Comparison of ENCODE assay signal across 15 cellular contexts in the genomic region with DNA sequence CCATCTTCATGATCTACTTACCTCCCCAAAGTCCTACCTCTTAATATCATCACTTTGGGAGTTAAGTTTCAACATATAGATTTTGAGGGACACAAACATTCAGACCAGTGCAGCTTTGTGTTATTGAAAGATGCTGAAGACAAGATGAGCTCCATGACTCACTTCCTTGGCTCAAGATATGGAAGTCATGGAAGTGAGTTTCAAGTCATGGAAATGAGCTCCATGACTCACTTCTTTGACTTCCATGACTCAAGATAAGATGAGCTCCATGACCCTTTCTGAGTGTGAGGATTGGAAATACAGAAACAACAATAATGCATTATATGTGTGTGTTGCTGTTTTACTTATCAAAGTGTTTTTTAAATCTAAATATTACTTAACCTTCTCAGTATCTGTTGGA.
A peak's percentile ranks its signal among the peaks of the same experiment; 100 is the strongest.
DNase-seq lines count a peak whose midpoint lies in the region; ATAC-seq, FAIRE-seq and TF ChIP-seq lines count a peak whose summit lies in the region.
"Had no signal": no experiment of that assay in that cellular context is flagged by ENCODE, and none has a peak within 500 bp of the region (broad histone marks: within the 10 kb centered on the region; RNA-seq: fewer than 3 reads in every experiment).

No MANE protein-coding gene starts in this region.

- DNase-seq in ELR (ENCODE audit: low read depth), result peak; percentile 95
- DNase-seq in RCC 7860 (ENCODE audit: low spot score), result peak; percentile 65
- DNase-seq in fibroblast of gingiva (ENCODE audit: low read depth), result peak; percentile 39
- peak; percentile 8 for DNase-seq in pulmonary artery endothelial cell (ENCODE audit: low read depth, low spot score)
- no peak for DNase-seq in left lung
- DNase-seq in posterior vena cava (ENCODE audit: low spot score), result no peak
- no peak for DNase-seq in left ventricle myocardium superior
- DNase-seq: activated naive CD8-positive, alpha-beta T cell treated with anti-CD3 and anti-CD28 coated beads, Interleukin-2, amount 50 U/mL, for 24 hours; DMS79 treated with DMSO at 0.1 percent for 48 hours; Karpas-422; NCI-H2171 treated with DMSO at 0.1 percent for 48 hours had no signal

- no peak for ATAC-seq in left lung
- no peak for ATAC-seq in left ventricle myocardium superior
- no peak for ATAC-seq in HG02610 (IDR thresholded peaks at IDR 0.05; ENCODE audit: unreplicated experiment)
- ATAC-seq: activated naive CD8-positive, alpha-beta T cell treated with anti-CD3 and anti-CD28 coated beads, Interleukin-2, amount 50 U/mL, for 24 hours; sciatic nerve had no signal

- no peak overlapping the region for H3K27ac ChIP-seq in left lung
- H3K27ac ChIP-seq: suprapubic skin had no signal

- TF ChIP-seq CTCF in left lung (IDR thresholded peaks at IDR 0.05), result no peak

- H3K36me3 ChIP-seq in left lung, result no peaks in the 10 kb centered on the region
- H3K36me3 ChIP-seq: suprapubic skin had no signal

- H3K4me1 ChIP-seq in left lung, result no peaks in the 10 kb centered on the region
- H3K4me1 ChIP-seq: suprapubic skin had no signal

- no peak overlapping the region for H3K4me3 ChIP-seq in left lung
- H3K4me3 ChIP-seq: suprapubic skin had no signal

- H3K9me3 ChIP-seq in left lung, result no peaks in the 10 kb centered on the region
- H3K9me3 ChIP-seq: suprapubic skin had no signal

- peak; percentile 70 for FAIRE-seq in RCC 7860 (lab: Jason Lieb, UNC)
- FAIRE-seq: TTC549 had no signal

- intact Hi-C loops in left lung (cut with DNase I), result no loop called here
- intact Hi-C loops in posterior vena cava (cut with DNase I), result no loop called here
- intact Hi-C loops in left ventricle myocardium superior (cut with micrococcal nuclease), result no loop called here

- H3K27me3 ChIP-seq in left lung, result no peaks in the 10 kb centered on the region
- H3K27me3 ChIP-seq: suprapubic skin had no signal

Comparison
In these comparisons a context has a peak if more than half of its experiments do, and no peak if none do; other contexts are left out.
1. DNase-seq: peak in ELR (single experiment), RCC 7860 (single experiment), fibroblast of gingiva (single experiment) and pulmonary artery endothelial cell (single experiment); none in left lung (0 of 2), posterior vena cava (single experiment) and left ventricle myocardium superior (single experiment).